Comparison of ENCODE assay signal across 13 cellular contexts in genomic region chr4:54400802-54401201, GRCh38.
A peak's percentile ranks its signal among the peaks of the same experiment; 100 is the strongest.
DNase-seq lines count a peak whose midpoint lies in the region; FAIRE-seq and TF ChIP-seq lines count a peak whose summit lies in the region.
"Had no signal": no experiment of that assay in that cellular context is flagged by ENCODE, and none has a peak within 500 bp of the region (broad histone marks: within the 10 kb centered on the region; RNA-seq: fewer than 3 reads in every experiment).

No MANE protein-coding gene starts in this region.

- no peak overlapping the region for H3K4me3 Mint-ChIP-seq in progenitor cell of endocrine pancreas (ENCODE audit: low read depth)
- H3K4me3 Mint-ChIP-seq: activated CD8-positive, alpha-beta memory T cell treated with anti-CD3 and anti-CD28 coated beads, Interleukin-2, amount 10 ng/mL, durations not matched to agents 7 days and 5 days; CD8-positive, alpha-beta memory T cell had no signal

- no peaks in the 10 kb centered on the region for H3K36me3 ChIP-seq in bronchial epithelial cell (ENCODE audit: control insufficient read depth, insufficient read depth, low read length)

- no peaks in the 10 kb centered on the region for H3K27me3 Mint-ChIP-seq in progenitor cell of endocrine pancreas
- H3K27me3 Mint-ChIP-seq: activated CD8-positive, alpha-beta memory T cell treated with anti-CD3 and anti-CD28 coated beads, Interleukin-2, amount 10 ng/mL, durations not matched to agents 7 days and 5 days; CD8-positive, alpha-beta memory T cell had no signal

- no peak overlapping the region for H3K27ac Mint-ChIP-seq in progenitor cell of endocrine pancreas
- H3K27ac Mint-ChIP-seq: activated CD8-positive, alpha-beta memory T cell treated with anti-CD3 and anti-CD28 coated beads, Interleukin-2, amount 10 ng/mL, durations not matched to agents 7 days and 5 days had no signal

- no peaks in the 10 kb centered on the region for H3K36me3 Mint-ChIP-seq in progenitor cell of endocrine pancreas (ENCODE audit: insufficient read depth)
- H3K36me3 Mint-ChIP-seq: activated CD8-positive, alpha-beta memory T cell treated with anti-CD3 and anti-CD28 coated beads, Interleukin-2, amount 10 ng/mL, durations not matched to agents 7 days and 5 days; CD8-positive, alpha-beta memory T cell had no signal

- H3K4me1 Mint-ChIP-seq in progenitor cell of endocrine pancreas (ENCODE audit: low read depth): no peaks in the 10 kb centered on the region
- H3K4me1 Mint-ChIP-seq: activated CD8-positive, alpha-beta memory T cell treated with anti-CD3 and anti-CD28 coated beads, Interleukin-2, amount 10 ng/mL, durations not matched to agents 7 days and 5 days; CD8-positive, alpha-beta memory T cell had no signal

- FAIRE-seq in bronchial epithelial cell (lab: Jason Lieb, UNC): no peak

- DNase-seq in AG09309 (ENCODE audit: low read depth) (peak; percentile 58), LHCN-M2 (ENCODE audit: low read depth) (peak; percentile 80), bronchial epithelial cell (ENCODE audit: low read depth) (peak; percentile 47), left kidney (ENCODE audit: low read depth, low spot score) (peak; percentile 12), cerebellar nuclear complex (lab: John Stamatoyannopoulos, UW) (no peak), NCI-H1048 (lab: John Stamatoyannopoulos, UW) (no peak), progenitor cell of endocrine pancreas (ENCODE audit: low spot score, unreplicated experiment) (no peak)
- no peak for DNase-seq in activated naive CD4-positive, alpha-beta T cell (lab: John Stamatoyannopoulos, UW)
- DNase-seq: activated CD8-positive, alpha-beta memory T cell treated with anti-CD3 and anti-CD28 coated beads, Interleukin-2, amount 10 ng/mL, durations not matched to agents 7 days and 5 days; CD8-positive, alpha-beta memory T cell; effector CD8-positive, alpha-beta T cell; mucosa of descending colon; SHP77 treated with DMSO at 0.1 percent for 48 hours had no signal

- no peaks in the 10 kb centered on the region for H3K9me3 Mint-ChIP-seq in progenitor cell of endocrine pancreas (ENCODE audit: low read depth)
- H3K9me3 Mint-ChIP-seq: CD8-positive, alpha-beta memory T cell had no signal

- H3K4me3 ChIP-seq in AG09309 (ENCODE audit: control insufficient read depth, low read depth, low read length): no peak overlapping the region
- H3K4me3 ChIP-seq in bronchial epithelial cell (ENCODE audit: low read depth, low read length): no peak overlapping the region
- H3K4me3 ChIP-seq: mucosa of descending colon had no signal

- TF ChIP-seq CTCF in AG09309 (IDR thresholded peaks at IDR 0.05; ENCODE audit: control insufficient read depth, insufficient read depth, low read depth, low read length, missing control alignments): no peak
- no peak for TF ChIP-seq CTCF in bronchial epithelial cell (IDR thresholded peaks at IDR 0.05; ENCODE audit: insufficient read depth, low read length, severe bottlenecking)
- TF ChIP-seq CTCF in progenitor cell of endocrine pancreas (IDR thresholded peaks at IDR 0.05; ENCODE audit: unreplicated experiment): no peak

- no peaks in the 10 kb centered on the region for H3K27me3 ChIP-seq in bronchial epithelial cell (ENCODE audit: control insufficient read depth, insufficient read depth, low read length)

Comparison
In these comparisons a context has a peak if more than half of its experiments do, and no peak if none do; other contexts are left out.
1. DNase-seq: peak in AG09309 (single experiment), LHCN-M2 (single experiment), bronchial epithelial cell (single experiment) and left kidney (single experiment); none in cerebellar nuclear complex (0 of 2), NCI-H1048 (single experiment), activated naive CD4-positive, alpha-beta T cell (0 of 4) and progenitor cell of endocrine pancreas (single experiment).